8 cellular contexts compared by ENCODE assay signal in the genomic region with DNA sequence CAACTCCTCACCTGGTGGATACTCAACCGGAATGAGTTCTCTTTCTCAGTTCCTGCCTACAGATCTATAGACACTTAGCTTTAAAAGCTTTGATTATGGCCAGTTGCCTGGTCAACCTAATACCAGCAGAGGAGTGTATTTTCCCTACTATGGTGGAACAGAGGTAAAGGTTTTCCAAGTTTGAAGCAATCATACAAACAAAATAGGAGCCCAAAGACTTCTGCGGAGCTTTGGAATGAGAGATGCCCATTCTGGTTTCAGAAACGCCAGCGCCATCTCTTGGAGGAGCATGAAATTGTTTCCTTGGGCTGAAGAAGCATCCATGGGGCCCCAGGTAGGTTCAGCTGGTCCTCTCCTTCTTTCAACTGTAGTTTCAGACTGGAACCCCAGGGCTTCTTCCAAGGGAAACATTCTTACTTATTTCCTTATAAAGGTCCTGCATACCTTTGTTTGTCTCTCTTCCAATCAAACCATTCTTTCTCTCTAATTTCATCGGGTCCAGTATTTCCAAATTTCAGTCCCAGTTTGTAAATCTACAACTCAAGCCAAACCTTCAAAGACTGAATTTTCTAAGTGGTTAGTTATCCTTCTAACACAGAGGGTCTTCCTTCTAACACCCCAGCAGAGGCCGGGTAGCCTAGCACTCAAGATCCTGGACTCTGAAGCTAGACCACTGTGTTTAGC.
A peak's percentile ranks its signal among the peaks of the same experiment; 100 is the strongest.
DNase-seq lines count a peak whose midpoint lies in the region; ATAC-seq lines count a peak whose summit lies in the region.

No MANE protein-coding gene starts in this region.

- peak; percentile 81 for DNase-seq in ELR (ENCODE audit: low read depth)
- DNase-seq in LHCN-M2 (ENCODE audit: low read depth), result peak; percentile 87
- DNase-seq in SHP77 (lab: John Stamatoyannopoulos, UW), result peak; percentile 68 to 77
- DNase-seq in T47D (ENCODE audit: low read depth in 1 of 2, low spot score in 1 of 2), result peak; percentile 35 to 65
- peak; percentile 81 for DNase-seq in kidney glomerular epithelial cell (lab: John Stamatoyannopoulos, UW)
- peak; percentile 43 to 47 for DNase-seq in stimulated activated CD4-positive, alpha-beta T cell treated with anti-CD3 and anti-CD28 coated beads, Interleukin-4, amount 100 ng/mL, for 48 hours (ENCODE audit: low read depth in 2 of 2)
- DNase-seq in activated CD4-positive, CD25-positive, alpha-beta regulatory T cell (lab: John Stamatoyannopoulos, UW), result no peak

- in situ Hi-C loops in T47D (cut with HindIII; ENCODE audit: low pct_unique_long_range_greater_than_20kb, low sequenced_read_pairs), result no loop called here

- ATAC-seq in GM19397 (IDR thresholded peaks at IDR 0.05; ENCODE audit: unreplicated experiment), result no peak

Comparison
In these comparisons a context has a peak if more than half of its experiments do, and no peak if none do; other contexts are left out.
1. DNase-seq: peak in ELR (single experiment), LHCN-M2 (single experiment), SHP77 (2 of 2), T47D (2 of 2), kidney glomerular epithelial cell (single experiment) and stimulated activated CD4-positive, alpha-beta T cell treated with anti-CD3 and anti-CD28 coated beads, Interleukin-4, amount 100 ng/mL, for 48 hours (2 of 2); none in activated CD4-positive, CD25-positive, alpha-beta regulatory T cell (0 of 4).